In the genomic region with DNA sequence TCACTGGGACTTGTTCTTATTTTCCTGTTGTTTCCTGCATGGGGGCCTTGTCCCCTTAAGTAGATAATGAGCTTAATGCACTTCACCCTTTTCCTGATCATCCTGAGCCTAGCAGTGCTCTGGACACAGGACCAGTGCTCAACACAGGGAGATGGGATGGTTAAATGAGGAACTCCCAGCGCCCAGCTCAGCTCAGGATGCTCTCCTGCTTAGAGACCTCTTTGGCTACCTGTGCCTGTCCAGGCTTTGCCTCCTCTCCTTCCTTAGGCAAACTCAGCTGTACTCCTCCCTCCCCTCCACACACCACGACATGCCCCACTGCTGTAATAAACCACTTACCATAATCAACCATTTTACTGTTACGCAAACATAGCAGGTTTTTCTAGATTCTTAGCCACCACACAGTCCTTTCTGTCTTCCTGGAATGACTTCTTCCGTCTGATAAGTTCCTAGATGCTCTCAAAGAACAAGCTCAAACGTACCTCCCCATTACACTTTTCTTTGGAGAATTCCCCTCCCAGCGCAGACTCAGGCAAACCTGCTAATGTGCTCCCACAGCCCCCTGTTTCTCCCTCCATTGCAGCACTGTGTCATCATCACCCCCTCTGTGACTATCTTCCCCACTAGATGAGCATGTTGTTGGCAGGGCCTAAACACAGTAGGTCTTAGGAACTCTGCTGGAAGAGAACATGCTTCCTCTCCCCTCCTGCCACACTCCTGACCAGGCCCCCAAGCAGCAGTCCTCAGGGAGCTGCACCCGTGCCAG, we compare ENCODE assay signal across 9 cellular contexts.
DNase-seq lines count a peak whose midpoint lies in the region; ATAC-seq and TF ChIP-seq lines count a peak whose summit lies in the region.
"Had no signal": no experiment of that assay in that cellular context is flagged by ENCODE, and none has a peak within 500 bp of the region (broad histone marks: within the 10 kb centered on the region; RNA-seq: fewer than 3 reads in every experiment).

No MANE protein-coding gene starts in this region.

- TF ChIP-seq EP300 in tibial nerve (IDR thresholded peaks at IDR 0.05): no peak

- H3K4me3 Mint-ChIP-seq in activated naive CD4-positive, alpha-beta T cell treated with anti-CD3 and anti-CD28 coated beads, Interleukin-2, amount 10 ng/mL, durations not matched to agents 7 days and 5 days: peak overlapping the region; percentile 37
- H3K4me3 Mint-ChIP-seq in effector memory CD8-positive, alpha-beta T cell: peak overlapping the region; percentile 77 to 86

- peaks cover 25% of the 10 kb centered on the region for H3K36me3 Mint-ChIP-seq in activated naive CD4-positive, alpha-beta T cell treated with anti-CD3 and anti-CD28 coated beads, Interleukin-2, amount 10 ng/mL, durations not matched to agents 7 days and 5 days
- peaks cover 54% of the 10 kb centered on the region for H3K36me3 Mint-ChIP-seq in effector memory CD8-positive, alpha-beta T cell (ENCODE audit: insufficient read depth)

- H3K4me1 ChIP-seq in tibial nerve: peaks cover 0 to 36% (median 23%) of the 10 kb centered on the region in 4 donors

- CTCF ChIA-PET in activated naive CD4-positive, alpha-beta T cell treated with anti-CD3 and anti-CD28 coated beads, Interleukin-2, amount 10 ng/mL, durations not matched to agents 7 days and 5 days (lab: Charles Lee): interaction anchor here (0.9 to 3.9 kb wide), 13 partner anchors 9 to 167 kb away, joined by 3 to 38 read pairs (median 5); no protein-coding TSS in a partner anchor

- H3K27ac ChIP-seq in tibial nerve: peak overlapping the region in 3 of 4 donors; percentile 40 to 71 (median 55)
- H3K27ac ChIP-seq: psoas muscle had no signal

- peaks cover 0 to 51% (median 0%) of the 10 kb centered on the region in 3 donors for H3K36me3 ChIP-seq in tibial nerve

- peaks cover 48% of the 10 kb centered on the region for H3K4me1 Mint-ChIP-seq in activated naive CD4-positive, alpha-beta T cell treated with anti-CD3 and anti-CD28 coated beads, Interleukin-2, amount 10 ng/mL, durations not matched to agents 7 days and 5 days
- peaks cover 52% of the 10 kb centered on the region in 2 donors for H3K4me1 Mint-ChIP-seq in effector memory CD8-positive, alpha-beta T cell (ENCODE audit: low read depth in 2 of 2)

- no peaks in the 10 kb centered on the region for H3K9me3 ChIP-seq in tibial nerve
- H3K9me3 ChIP-seq: psoas muscle had no signal

- H3K27ac Mint-ChIP-seq in activated naive CD4-positive, alpha-beta T cell treated with anti-CD3 and anti-CD28 coated beads, Interleukin-2, amount 10 ng/mL, durations not matched to agents 7 days and 5 days: peak overlapping the region; percentile 86
- H3K27ac Mint-ChIP-seq in effector memory CD8-positive, alpha-beta T cell: peak overlapping the region; percentile 97 to 98

- no peak for TF ChIP-seq POLR2A in tibial nerve (IDR thresholded peaks at IDR 0.05)

- no peaks in the 10 kb centered on the region for H3K9me3 Mint-ChIP-seq in activated naive CD4-positive, alpha-beta T cell treated with anti-CD3 and anti-CD28 coated beads, Interleukin-2, amount 10 ng/mL, durations not matched to agents 7 days and 5 days
- no peaks in the 10 kb centered on the region for H3K9me3 Mint-ChIP-seq in effector memory CD8-positive, alpha-beta T cell

- H3K27me3 ChIP-seq in tibial nerve: no peaks in the 10 kb centered on the region

- ATAC-seq in effector memory CD8-positive, alpha-beta T cell (replicated peaks): peak; percentile 46
- no peak for ATAC-seq in GM21528 (IDR thresholded peaks at IDR 0.05; ENCODE audit: low FRiP score, unreplicated experiment)

- H3K27me3 Mint-ChIP-seq in activated naive CD4-positive, alpha-beta T cell treated with anti-CD3 and anti-CD28 coated beads, Interleukin-2, amount 10 ng/mL, durations not matched to agents 7 days and 5 days: no peaks in the 10 kb centered on the region
- H3K27me3 Mint-ChIP-seq in effector memory CD8-positive, alpha-beta T cell: no peaks in the 10 kb centered on the region

- peak; percentile 26 for DNase-seq in activated naive CD4-positive, alpha-beta T cell treated with anti-CD3 and anti-CD28 coated beads, Interleukin-2, amount 10 ng/mL, durations not matched to agents 7 days and 5 days
- no peak for DNase-seq in activated naive CD4-positive, alpha-beta T cell (lab: John Stamatoyannopoulos, UW)
- DNase-seq in NOMO-1 treated with DMSO at 0.1 percent for 48 hours (lab: John Stamatoyannopoulos, UW; ENCODE audit: unreplicated experiment) (peak; percentile 13), tibial nerve (ENCODE audit: low spot score in 2 of 2) (no peak), NCI-H2171 treated with DMSO at 0.1 percent for 48 hours (lab: John Stamatoyannopoulos, UW) (no peak), DMS53 treated with DMSO at 0.1 percent for 48 hours (lab: John Stamatoyannopoulos, UW; ENCODE audit: unreplicated experiment) (no peak)
- peak in 1 of 3 experiments; percentile 29 for DNase-seq in effector memory CD8-positive, alpha-beta T cell

- WGBS in tibial nerve, 2 donors: 72 to 75% methylated on average over 7 of the region's 7 CpGs

- H3K4me3 ChIP-seq in tibial nerve: no peak overlapping the region
- H3K4me3 ChIP-seq: psoas muscle had no signal

- no peak for TF ChIP-seq CTCF in tibial nerve (IDR thresholded peaks at IDR 0.05)

Comparison
In these comparisons a context has a peak if more than half of its experiments do, and no peak if none do; other contexts are left out.
1. DNase-seq: peak in activated naive CD4-positive, alpha-beta T cell treated with anti-CD3 and anti-CD28 coated beads, Interleukin-2, amount 10 ng/mL, durations not matched to agents 7 days and 5 days (single experiment) and NOMO-1 treated with DMSO at 0.1 percent for 48 hours (single experiment); none in activated naive CD4-positive, alpha-beta T cell (0 of 4), tibial nerve (0 of 2), NCI-H2171 treated with DMSO at 0.1 percent for 48 hours (single experiment) and DMS53 treated with DMSO at 0.1 percent for 48 hours (single experiment).